Comparison of ENCODE assay signal across 12 cellular contexts in genomic region chr2:101758001-101758400, GRCh38.
DNase-seq lines count a peak whose midpoint lies in the region; ATAC-seq, FAIRE-seq and TF ChIP-seq lines count a peak whose summit lies in the region.
"Had no signal": no experiment of that assay in that cellular context is flagged by ENCODE, and none has a peak within 500 bp of the region (broad histone marks: within the 10 kb centered on the region; RNA-seq: fewer than 3 reads in every experiment).

No MANE protein-coding gene starts in this region.

- no peaks in the 10 kb centered on the region for H3K27me3 Mint-ChIP-seq in activated T-cell treated with anti-CD3 and anti-CD28 coated beads, Interleukin-2, amount 50 U/mL, for 72 hours (ENCODE audit: low read depth)

- RAD21 ChIA-PET in GM12878 (lab: Charles Lee; ENCODE audit: unreplicated experiment), result interaction anchor here (0.6 to 1.2 kb wide), 3 partner anchors 9 to 66 kb away, joined by 3 to 6 read pairs (median 3); no protein-coding TSS in a partner anchor

- H3K4me1 ChIP-seq in GM12878 (ENCODE audit: control insufficient read depth, insufficient read depth, low read length) (peaks cover 38% of the 10 kb centered on the region), ascending aorta (peaks cover 12 to 46% of the 10 kb centered on the region in 2 donors)
- H3K4me1 ChIP-seq: BE2C had no signal

- no peaks in the 10 kb centered on the region for H4K20me1 ChIP-seq in GM12878 (ENCODE audit: control insufficient read depth, insufficient read depth)

- no peak overlapping the region for H2AFZ ChIP-seq in GM12878 (ENCODE audit: control insufficient read depth, low read depth, low read length)

- no peak for TF ChIP-seq EP300 in GM12878 (IDR thresholded peaks at IDR 0.05; ENCODE audit: borderline replicate concordance in 1 of 2, control insufficient read depth in 1 of 2, low read depth in 2 of 2, low read length in 2 of 2)

- no peak for FAIRE-seq in GM12878 (lab: Jason Lieb, UNC)

- SMC1A ChIA-PET in GM12878 (lab: Charles Lee; ENCODE audit: uncharacterized antibody, unreplicated experiment), result interaction anchor here (0.6 to 1.5 kb wide), 7 partner anchors 11 to 80 kb away, joined by 3 to 5 read pairs (median 3); no protein-coding TSS in a partner anchor

- CTCF ChIA-PET in GM12878 (lab: Yijun Ruan, JAX), result interaction anchor here (0.5 to 6.4 kb wide), 5 partner anchors 12 to 424 kb away, joined by 3 to 48 read pairs (median 4); no protein-coding TSS in a partner anchor

- no peaks in the 10 kb centered on the region for H3K36me3 Mint-ChIP-seq in activated T-cell treated with anti-CD3 and anti-CD28 coated beads, Interleukin-2, amount 50 U/mL, for 72 hours (ENCODE audit: insufficient read depth in 2 of 2)

- H3K27me3 ChIP-seq in GM12878 (replicated peaks in 1 of 2; ENCODE audit: control insufficient read depth in 2 of 2, insufficient read depth in 2 of 2, low read length in 1 of 2) (no peaks in the 10 kb centered on the region), ascending aorta (no peaks in the 10 kb centered on the region)
- H3K27me3 ChIP-seq: BE2C had no signal

- 15% methylated on average over 3 of the region's 3 CpGs for WGBS in GM12878 (ENCODE audit: insufficient coverage, insufficient replicate concordance, low lambda C conversion rate, missing lambda C conversion rate)

- peak overlapping the region; percentile 57 to 79 for H3K4me3 Mint-ChIP-seq in activated T-cell treated with anti-CD3 and anti-CD28 coated beads, Interleukin-2, amount 50 U/mL, for 72 hours

- no peaks in the 10 kb centered on the region for H3K79me2 ChIP-seq in GM12878 (ENCODE audit: control insufficient read depth, insufficient read depth, low read length)

- no peak overlapping the region for H3K9ac ChIP-seq in GM12878 (ENCODE audit: control insufficient read depth, insufficient read depth, low read length)

- ATAC-seq in activated T-cell treated with anti-CD3 and anti-CD28 coated beads, Interleukin-2, amount 50 U/mL, for 72 hours (replicated peaks in 1 of 2), result peak; percentile 88 to 91
- ATAC-seq in HG03432 (IDR thresholded peaks at IDR 0.05; ENCODE audit: unreplicated experiment) (peak; percentile 50), GM12878 (peak; percentile 58)

- H3K27ac ChIP-seq in GM12878 (ENCODE audit: control insufficient read depth, insufficient read depth) (no peak overlapping the region), substantia nigra (ENCODE audit: low read depth, low read length, poor library complexity, severe bottlenecking) (peak overlapping the region; percentile 91), ascending aorta (peak overlapping the region in 1 of 2 donors; percentile 64)

- H3K9me3 ChIP-seq in GM12878 (replicated peaks; ENCODE audit: control insufficient read depth, insufficient read depth, low read length) (no peaks in the 10 kb centered on the region), ascending aorta (no peaks in the 10 kb centered on the region)
- H3K9me3 ChIP-seq: BE2C had no signal

- POLR2A ChIA-PET in GM12878 (lab: Charles Lee), result interaction anchor here (1.5 kb wide), 1 partner anchor 10 kb away, joined by 4 read pairs; no protein-coding TSS in a partner anchor

- no peaks in the 10 kb centered on the region for H3K36me3 ChIP-seq in GM12878 (ENCODE audit: control insufficient read depth in 2 of 2, insufficient read depth in 2 of 2, low read length in 1 of 2)
- no peaks in the 10 kb centered on the region for H3K36me3 ChIP-seq in ascending aorta
- H3K36me3 ChIP-seq: BE2C had no signal

- peak overlapping the region; percentile 54; the same call in 1 of the 2 replicates for H3K4me2 ChIP-seq in GM12878 (ENCODE audit: control insufficient read depth, insufficient read depth)

- in situ Hi-C loops in GM12878 (cut with MboI), result no loop called here

- TF ChIP-seq CTCF in GM12878 (IDR thresholded peaks at IDR 0.05 in 2 of 3, conservative IDR thresholded peaks at IDR 0.05 in 1 of 3; ENCODE audit: control insufficient read depth in 2 of 3, extremely low read depth in 1 of 3, insufficient read depth in 1 of 3, low read depth in 3 of 3, low read length in 3 of 3) (no peak), ascending aorta (IDR thresholded peaks at IDR 0.05) (no peak)

- H3K4me1 Mint-ChIP-seq in activated T-cell treated with anti-CD3 and anti-CD28 coated beads, Interleukin-2, amount 50 U/mL, for 72 hours (ENCODE audit: low read depth), result peaks cover 75% of the 10 kb centered on the region

- no peak for TF ChIP-seq RAD21 in GM12878 (IDR thresholded peaks at IDR 0.05; ENCODE audit: insufficient read depth, low read depth, low read length)

- H3K27ac Mint-ChIP-seq in activated T-cell treated with anti-CD3 and anti-CD28 coated beads, Interleukin-2, amount 50 U/mL, for 72 hours, result peak overlapping the region; percentile 49

- no peak for TF ChIP-seq POLR2A in GM12878 (IDR thresholded peaks at IDR 0.05; ENCODE audit: low read depth, low read length)

- BruUV-seq in GM12878 (replicated peaks; lab: Mats Ljungman, UMichigan), result no TSS peak

- no peaks in the 10 kb centered on the region for H3K9me3 Mint-ChIP-seq in activated T-cell treated with anti-CD3 and anti-CD28 coated beads, Interleukin-2, amount 50 U/mL, for 72 hours

- DNase-seq in activated T-cell treated with anti-CD3 and anti-CD28 coated beads, Interleukin-2, amount 50 U/mL, for 72 hours, result peak in 1 of 2 donors; percentile 26
- DNase-seq in activated T-cell treated with anti-CD3 and anti-CD28 coated beads, Interleukin-2, amount 50 U/mL, for 1 hour, result no peak
- DNase-seq in GM12878 (ENCODE audit: low read depth, low spot score) (no peak), substantia nigra (lab: John Stamatoyannopoulos, UW) (no peak), ascending aorta (ENCODE audit: low spot score in 2 of 2) (no peak), dermis blood vessel endothelial cell (no peak)
- no peak for DNase-seq in stimulated activated CD8-positive, alpha-beta memory T cell treated with anti-CD3 and anti-CD28 coated beads, Interleukin-4, amount 100 ng/mL, for 48 hours
- DNase-seq: BE2C; cortex of kidney; stimulated activated CD4-positive, alpha-beta T cell treated with anti-CD3 and anti-CD28 coated beads, Interleukin-1b, Interleukin-23, amount 100 ng/mL, for 48 hours had no signal

- no peak overlapping the region for H3K4me3 ChIP-seq in GM12878
- no peak overlapping the region for H3K4me3 ChIP-seq in ascending aorta
- H3K4me3 ChIP-seq: lung had no signal

- intact Hi-C loops in GM12878 (cut with micrococcal nuclease; ENCODE audit: unreplicated experiment) (loop anchor here (5.0 kb wide), 1 partner anchor 74 kb away; no protein-coding TSS in a partner anchor), ascending aorta (cut with DNase I) (no loop called here)

TF ChIP-seq in GM12878, 131 proteins besides CTCF, POLR2A, EP300 and RAD21 (continues in another document):
- 0 out of 2 replicates have a peak, but pooled peaks have one; percentile 25 for TF ChIP-seq MEF2A (IDR thresholded peaks at IDR 0.05; ENCODE audit: insufficient read depth, low read depth, low read length)
- TF ChIP-seq PML (IDR thresholded peaks at IDR 0.05; ENCODE audit: low read length), result no peak
- TF ChIP-seq NFIC (IDR thresholded peaks at IDR 0.05; ENCODE audit: low read depth, low read length), result peak; percentile 24; the same call in 1 of the 2 replicates
- TF ChIP-seq, protein P1, sequence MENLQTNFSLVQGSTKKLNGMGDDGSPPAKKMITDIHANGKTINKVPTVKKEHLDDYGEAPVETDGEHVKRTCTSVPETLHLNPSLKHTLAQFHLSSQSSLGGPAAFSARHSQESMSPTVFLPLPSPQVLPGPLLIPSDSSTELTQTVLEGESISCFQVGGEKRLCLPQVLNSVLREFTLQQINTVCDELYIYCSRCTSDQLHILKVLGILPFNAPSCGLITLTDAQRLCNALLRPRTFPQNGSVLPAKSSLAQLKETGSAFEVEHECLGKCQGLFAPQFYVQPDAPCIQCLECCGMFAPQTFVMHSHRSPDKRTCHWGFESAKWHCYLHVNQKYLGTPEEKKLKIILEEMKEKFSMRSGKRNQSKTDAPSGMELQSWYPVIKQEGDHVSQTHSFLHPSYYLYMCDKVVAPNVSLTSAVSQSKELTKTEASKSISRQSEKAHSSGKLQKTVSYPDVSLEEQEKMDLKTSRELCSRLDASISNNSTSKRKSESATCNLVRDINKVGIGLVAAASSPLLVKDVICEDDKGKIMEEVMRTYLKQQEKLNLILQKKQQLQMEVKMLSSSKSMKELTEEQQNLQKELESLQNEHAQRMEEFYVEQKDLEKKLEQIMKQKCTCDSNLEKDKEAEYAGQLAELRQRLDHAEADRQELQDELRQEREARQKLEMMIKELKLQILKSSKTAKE (IDR thresholded peaks at IDR 0.05; ENCODE audit: low read depth, poor library complexity, severe bottlenecking), result peak; percentile 53
- 0 out of 2 replicates have a peak, but pooled peaks have one; percentile 39 for TF ChIP-seq PKNOX1 (IDR thresholded peaks at IDR 0.05)
- TF ChIP-seq RUNX3 (IDR thresholded peaks at IDR 0.05; ENCODE audit: low read length), result peak; percentile 67
- TF ChIP-seq IKZF2 (IDR thresholded peaks at IDR 0.05), result peak; percentile 73 to 74; a peak in 3 of 4 replicates
- peak; percentile 26; the same call in 1 of the 2 replicates for TF ChIP-seq MTA2 (IDR thresholded peaks at IDR 0.05; ENCODE audit: low read depth)
- no peak for TF ChIP-seq TCF12 (IDR thresholded peaks at IDR 0.05; ENCODE audit: low read depth, low read length)
- TF ChIP-seq ZBED1 (IDR thresholded peaks at IDR 0.05; ENCODE audit: borderline replicate concordance), result no peak
- TF ChIP-seq MEF2B (IDR thresholded peaks at IDR 0.05; ENCODE audit: partially characterized antibody, poor library complexity, severe bottlenecking), result peak; percentile 17
- TF ChIP-seq IKZF1 (conservative IDR thresholded peaks at IDR 0.05), result peak; percentile 63
